10 cellular contexts compared by ENCODE assay signal in genomic region chr15:88911766-88912118, GRCh38. TPM values are rescaled to one million over a fixed set of nuclear protein-coding genes. Genes with fewer than 3 reads are reported as not detected.
DNase-seq lines count a peak whose midpoint lies in the region; ATAC-seq and TF ChIP-seq lines count a peak whose summit lies in the region.
"Had no signal": no experiment of that assay in that cellular context is flagged by ENCODE, and none has a peak within 500 bp of the region (broad histone marks: within the 10 kb centered on the region; RNA-seq: fewer than 3 reads in every experiment).

No MANE protein-coding gene starts in this region.

- peaks cover 26% of the 10 kb centered on the region for H3K4me1 Mint-ChIP-seq in activated T-cell treated with anti-CD3 and anti-CD28 coated beads, Interleukin-2, amount 50 U/mL, for 24 hours (ENCODE audit: low read depth)

- ATAC-seq in upper lobe of right lung (peak; percentile 25), HG03095 (IDR thresholded peaks at IDR 0.05; ENCODE audit: unreplicated experiment) (no peak)

- H3K36me3 ChIP-seq in adipocyte (ENCODE audit: control insufficient read depth, insufficient read depth, low read length, severe bottlenecking): peaks cover 32% of the 10 kb centered on the region
- H3K36me3 ChIP-seq in upper lobe of right lung: peaks cover 16% of the 10 kb centered on the region

- no peak overlapping the region for H3K27ac Mint-ChIP-seq in activated T-cell treated with anti-CD3 and anti-CD28 coated beads, Interleukin-2, amount 50 U/mL, for 24 hours

- H3K4me1 ChIP-seq in adipocyte (ENCODE audit: control insufficient read depth, insufficient read depth, low read length) (peaks cover 49% of the 10 kb centered on the region), upper lobe of right lung (peaks cover 12% of the 10 kb centered on the region)

- peak overlapping the region; percentile 97 for H3K4me3 ChIP-seq in adipocyte (ENCODE audit: low read length)
- peak overlapping the region; percentile 81 for H3K4me3 ChIP-seq in upper lobe of right lung

- H3K4me3 Mint-ChIP-seq in activated T-cell treated with anti-CD3 and anti-CD28 coated beads, Interleukin-2, amount 50 U/mL, for 24 hours: peak overlapping the region; percentile 81

- peaks cover 4% of the 10 kb centered on the region for H3K27me3 Mint-ChIP-seq in activated T-cell treated with anti-CD3 and anti-CD28 coated beads, Interleukin-2, amount 50 U/mL, for 24 hours

- H3K9me3 Mint-ChIP-seq in activated T-cell treated with anti-CD3 and anti-CD28 coated beads, Interleukin-2, amount 50 U/mL, for 24 hours: no peaks in the 10 kb centered on the region

- H3K9me3 ChIP-seq in adipocyte (ENCODE audit: control insufficient read depth, low read length) (no peaks in the 10 kb centered on the region), upper lobe of right lung (no peaks in the 10 kb centered on the region)

- no peak for TF ChIP-seq CTCF in upper lobe of right lung (IDR thresholded peaks at IDR 0.05)

- no peak for DNase-seq in activated T-cell treated with anti-CD3 and anti-CD28 coated beads, Interleukin-2, amount 50 U/mL, for 24 hours
- no peak for DNase-seq in activated T-cell treated with anti-CD3 and anti-CD28 coated beads for 4 hours
- DNase-seq in adipocyte (ENCODE audit: low read depth): peak; percentile 66
- peak; percentile 81 for DNase-seq in iPS-NIHi7 (ENCODE audit: extremely low spot score)
- DNase-seq in upper lobe of right lung: no peak
- no peak for DNase-seq in stimulated activated CD4-positive, alpha-beta T cell treated with anti-CD3 and anti-CD28 coated beads, Interleukin-4, amount 100 ng/mL, for 4 hours
- no peak for DNase-seq in cerebellar cortex (ENCODE audit: low spot score)
- DNase-seq: DMS153, NCI-H774 had no signal

- H3K27me3 ChIP-seq in adipocyte (replicated peaks; ENCODE audit: control insufficient read depth, insufficient read depth, low read length) (no peaks in the 10 kb centered on the region), upper lobe of right lung (no peaks in the 10 kb centered on the region)

- peak overlapping the region; percentile 100 for H3K9ac ChIP-seq in adipocyte (ENCODE audit: low read length)

- peaks cover 4% of the 10 kb centered on the region for H3K36me3 Mint-ChIP-seq in activated T-cell treated with anti-CD3 and anti-CD28 coated beads, Interleukin-2, amount 50 U/mL, for 24 hours (ENCODE audit: low read depth)

- intact Hi-C loops in upper lobe of right lung (cut with DNase I): no loop called here

- peak overlapping the region; percentile 70 for H3K27ac ChIP-seq in upper lobe of right lung

RNA-seq across cellular contexts. Expression of gene MFGE8, which starts 1.4 kb away (rescaled TPM):
- total RNA-seq in upper lobe of right lung: 168 TPM

RNA-seq across cellular contexts. Expression of gene HAPLN3, which starts 16.4 kb away (rescaled TPM):
- 4.6 TPM for total RNA-seq in upper lobe of right lung

Comparison
In these comparisons a context has a peak if more than half of its experiments do, and no peak if none do; other contexts are left out.
1. DNase-seq: peak in adipocyte (single experiment) and iPS-NIHi7 (single experiment); none in activated T-cell treated with anti-CD3 and anti-CD28 coated beads, Interleukin-2, amount 50 U/mL, for 24 hours (single experiment), activated T-cell treated with anti-CD3 and anti-CD28 coated beads for 4 hours (single experiment), upper lobe of right lung (single experiment), stimulated activated CD4-positive, alpha-beta T cell treated with anti-CD3 and anti-CD28 coated beads, Interleukin-4, amount 100 ng/mL, for 4 hours (0 of 2) and cerebellar cortex (single experiment).